Comparison of ENCODE assay signal across 15 cellular contexts in the genomic region with DNA sequence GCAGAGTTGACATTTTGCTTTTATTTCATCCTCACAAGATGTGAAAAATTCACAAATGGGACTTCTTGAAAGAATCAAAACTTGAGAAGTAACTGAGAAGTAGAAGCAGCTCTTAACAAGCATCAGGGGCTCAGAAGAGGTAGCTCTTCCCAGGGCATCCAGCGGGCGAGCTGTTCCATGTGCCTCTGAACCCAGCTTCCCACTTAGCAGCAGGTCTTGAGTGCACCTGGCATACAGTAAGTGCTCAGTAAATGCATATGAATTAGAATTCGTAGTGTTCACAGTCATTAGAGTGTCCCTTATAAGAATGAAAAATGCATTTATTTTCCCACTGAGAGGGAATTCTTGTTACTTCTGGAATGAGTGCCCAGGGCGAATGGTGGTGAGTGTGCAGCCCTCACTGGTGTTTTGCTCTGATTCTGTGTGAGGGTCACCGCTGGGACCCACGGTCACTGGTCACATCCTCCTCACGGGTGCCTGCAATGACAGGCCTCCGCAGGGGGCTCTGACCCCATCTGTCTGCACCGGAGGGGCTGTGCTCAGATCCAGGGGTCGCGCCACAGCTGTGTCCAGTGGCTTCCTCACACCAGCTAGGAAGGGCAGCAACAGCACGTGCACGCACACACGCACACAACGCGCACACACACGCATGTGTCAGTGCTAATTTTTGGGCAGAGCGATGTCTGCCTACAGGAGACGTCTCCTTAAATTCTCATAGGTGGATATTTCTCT. TPM values are rescaled to one million over a fixed set of nuclear protein-coding genes. Genes with fewer than 3 reads are reported as not detected.
DNase-seq lines count a peak whose midpoint lies in the region; ATAC-seq and TF ChIP-seq lines count a peak whose summit lies in the region.
"Had no signal": no experiment of that assay in that cellular context is flagged by ENCODE, and none has a peak within 500 bp of the region (broad histone marks: within the 10 kb centered on the region; RNA-seq: fewer than 3 reads in every experiment).

No MANE protein-coding gene starts in this region.

- no peaks in the 10 kb centered on the region for H3K9me3 ChIP-seq in mucosa of descending colon
- H3K9me3 ChIP-seq in aorta (ENCODE audit: control insufficient read depth, low read length): no peaks in the 10 kb centered on the region
- no peaks in the 10 kb centered on the region for H3K9me3 ChIP-seq in CD8-positive, alpha-beta T cell (ENCODE audit: low read length)

- DNase-seq in Right ventricle myocardium superior (peak; percentile 38), cardiac septum (ENCODE audit: low spot score) (no peak), mucosa of descending colon (peak in 2 of 3 donors; percentile 21 to 54), aorta (peak; percentile 40 to 72), NCI-H1436 treated with DMSO at 0.1 percent for 48 hours (lab: John Stamatoyannopoulos, UW) (no peak)
- DNase-seq in activated T-helper 1 cell treated with anti-CD3 and anti-CD28 coated beads, Interleukin-12 subunit alpha, Interleukin-12 subunit beta, Interleukin-2, Interleukin-4 antibody, amounts not matched to agents 30 ng/mL and 10 ng/mL and 1 ng/mL, durations not matched to agents 14 hours and 24 hours and 36 hours (ENCODE audit: low spot score): no peak
- no peak for DNase-seq in CD8-positive, alpha-beta T cell
- DNase-seq: anterior cingulate cortex; CD4-positive, alpha-beta memory T cell; stimulated activated CD4-positive, alpha-beta T cell treated with anti-CD3 and anti-CD28 coated beads, Interleukin-2, amount 100 ng/mL, for 48 hours; stimulated activated naive CD4-positive, alpha-beta T cell treated with Interleukin-2 at 50 U/mL for 16 hours had no signal

- no peaks in the 10 kb centered on the region for H3K27me3 ChIP-seq in aorta (ENCODE audit: control insufficient read depth in 1 of 2, insufficient read depth in 2 of 2, low read length in 1 of 2)
- peaks cover under 1% of the 10 kb centered on the region for H3K27me3 ChIP-seq in CD8-positive, alpha-beta T cell (ENCODE audit: insufficient read depth, low read length)

- H3K4me3 Mint-ChIP-seq in activated T-helper 1 cell treated with anti-CD3 and anti-CD28 coated beads, Interleukin-12 subunit alpha, Interleukin-12 subunit beta, Interleukin-2, Interleukin-4 antibody, amounts not matched to agents 30 ng/mL and 10 ng/mL and 1 ng/mL, durations not matched to agents 14 hours and 24 hours and 36 hours: peak overlapping the region; percentile 15
- H3K4me3 Mint-ChIP-seq in CD8-positive, alpha-beta T cell: no peak overlapping the region
- H3K4me3 Mint-ChIP-seq: dendritic cell treated with granulocyte-macrophage colony-stimulating factor and Interleukin-4, amounts not matched to agents 40 ng/mL and 50 ng/mL, for 4 days; memory B cell had no signal

- CTCF ChIA-PET in CD8-positive, alpha-beta T cell (lab: Charles Lee): no interaction called here

- H3K36me3 ChIP-seq in mucosa of descending colon (ENCODE audit: low read depth): no peaks in the 10 kb centered on the region
- no peaks in the 10 kb centered on the region for H3K36me3 ChIP-seq in aorta (ENCODE audit: control insufficient read depth in 1 of 2, insufficient read depth in 2 of 2, low read length in 1 of 2)
- H3K36me3 ChIP-seq in CD8-positive, alpha-beta T cell (ENCODE audit: insufficient read depth, low read length): no peaks in the 10 kb centered on the region

- H3K9me3 Mint-ChIP-seq in activated T-helper 1 cell treated with anti-CD3 and anti-CD28 coated beads, Interleukin-12 subunit alpha, Interleukin-12 subunit beta, Interleukin-2, Interleukin-4 antibody, amounts not matched to agents 30 ng/mL and 10 ng/mL and 1 ng/mL, durations not matched to agents 14 hours and 24 hours and 36 hours: no peaks in the 10 kb centered on the region
- H3K9me3 Mint-ChIP-seq in CD8-positive, alpha-beta T cell: no peaks in the 10 kb centered on the region
- H3K9me3 Mint-ChIP-seq: dendritic cell treated with granulocyte-macrophage colony-stimulating factor and Interleukin-4, amounts not matched to agents 40 ng/mL and 50 ng/mL, for 4 days; memory B cell; T-helper 1 cell treated with Interleukin-12 subunit alpha and Interleukin-12 subunit beta and Interleukin-4 antibody, amounts not matched to agents 30 μg/mL and 1 μg/mL, for 36 hours had no signal

- peaks cover 25% of the 10 kb centered on the region for H3K36me3 Mint-ChIP-seq in activated T-helper 1 cell treated with anti-CD3 and anti-CD28 coated beads, Interleukin-12 subunit alpha, Interleukin-12 subunit beta, Interleukin-2, Interleukin-4 antibody, amounts not matched to agents 30 ng/mL and 10 ng/mL and 1 ng/mL, durations not matched to agents 14 hours and 24 hours and 36 hours (ENCODE audit: low read depth)
- peaks cover 20% of the 10 kb centered on the region for H3K36me3 Mint-ChIP-seq in CD8-positive, alpha-beta T cell

- no peak for ATAC-seq in Right ventricle myocardium superior (ENCODE audit: poor library complexity)
- ATAC-seq in mucosa of descending colon: no peak
- ATAC-seq in aorta (ENCODE audit: low FRiP score): no peak
- no peak for ATAC-seq in CD8-positive, alpha-beta T cell
- no peak for ATAC-seq in GM21825 (IDR thresholded peaks at IDR 0.05; ENCODE audit: unreplicated experiment)

- H3K4me3 ChIP-seq in mucosa of descending colon: no peak overlapping the region
- H3K4me3 ChIP-seq in aorta (ENCODE audit: low read length in 2 of 2): no peak overlapping the region
- no peak overlapping the region for H3K4me3 ChIP-seq in CD8-positive, alpha-beta T cell (ENCODE audit: low read depth, low read length)

- WGBS in aorta, 2 donors: 85 to 91% methylated on average over 19 of the region's 19 CpGs

- H3K4me1 ChIP-seq in mucosa of descending colon (ENCODE audit: low read depth) (peaks cover 19% of the 10 kb centered on the region), aorta (ENCODE audit: control insufficient read depth in 1 of 2, insufficient read depth in 2 of 2, low read length in 2 of 2) (no peaks in the 10 kb centered on the region)
- H3K4me1 ChIP-seq in CD8-positive, alpha-beta T cell (ENCODE audit: insufficient read depth, low read length): peaks cover 12% of the 10 kb centered on the region

- POLR2A ChIA-PET in CD8-positive, alpha-beta T cell (lab: Charles Lee): no interaction called here

- peaks cover 6% of the 10 kb centered on the region for H3K4me1 Mint-ChIP-seq in activated T-helper 1 cell treated with anti-CD3 and anti-CD28 coated beads, Interleukin-12 subunit alpha, Interleukin-12 subunit beta, Interleukin-2, Interleukin-4 antibody, amounts not matched to agents 30 ng/mL and 10 ng/mL and 1 ng/mL, durations not matched to agents 14 hours and 24 hours and 36 hours (ENCODE audit: low read depth)
- peaks cover 21% of the 10 kb centered on the region for H3K4me1 Mint-ChIP-seq in CD8-positive, alpha-beta T cell (ENCODE audit: low read depth)

- no peak overlapping the region for H3K27ac ChIP-seq in aorta (ENCODE audit: low read depth in 1 of 2, low read length in 2 of 2)
- no peak overlapping the region for H3K27ac ChIP-seq in CD8-positive, alpha-beta T cell (ENCODE audit: low read depth, low read length)

- no peak overlapping the region for H3K27ac Mint-ChIP-seq in activated T-helper 1 cell treated with anti-CD3 and anti-CD28 coated beads, Interleukin-12 subunit alpha, Interleukin-12 subunit beta, Interleukin-2, Interleukin-4 antibody, amounts not matched to agents 30 ng/mL and 10 ng/mL and 1 ng/mL, durations not matched to agents 14 hours and 24 hours and 36 hours
- H3K27ac Mint-ChIP-seq in CD8-positive, alpha-beta T cell: no peak overlapping the region
- H3K27ac Mint-ChIP-seq: dendritic cell treated with granulocyte-macrophage colony-stimulating factor and Interleukin-4, amounts not matched to agents 40 ng/mL and 50 ng/mL, for 4 days; T-helper 1 cell treated with Interleukin-12 subunit alpha and Interleukin-12 subunit beta and Interleukin-4 antibody, amounts not matched to agents 30 μg/mL and 1 μg/mL, for 36 hours had no signal

- peaks cover 3% of the 10 kb centered on the region for H3K27me3 Mint-ChIP-seq in activated T-helper 1 cell treated with anti-CD3 and anti-CD28 coated beads, Interleukin-12 subunit alpha, Interleukin-12 subunit beta, Interleukin-2, Interleukin-4 antibody, amounts not matched to agents 30 ng/mL and 10 ng/mL and 1 ng/mL, durations not matched to agents 14 hours and 24 hours and 36 hours (ENCODE audit: insufficient read depth)
- no peaks in the 10 kb centered on the region for H3K27me3 Mint-ChIP-seq in CD8-positive, alpha-beta T cell (ENCODE audit: low read depth)

- TF ChIP-seq CTCF in mucosa of descending colon (IDR thresholded peaks at IDR 0.05): no peak
- TF ChIP-seq CTCF in CD8-positive, alpha-beta T cell (IDR thresholded peaks at IDR 0.05): no peak

- intact Hi-C loops in Right ventricle myocardium superior (cut with DNase I): no loop called here
- intact Hi-C loops in cardiac septum (cut with DNase I): loop anchor here (2.0 to 10.0 kb wide), 3 partner anchors 27 to 415 kb away; a partner anchor contains a TSS
- intact Hi-C loops in activated T-helper 1 cell treated with anti-CD3 and anti-CD28 coated beads, Interleukin-12 subunit alpha, Interleukin-12 subunit beta, Interleukin-2, Interleukin-4 antibody, amounts not matched to agents 30 ng/mL and 10 ng/mL and 1 ng/mL, durations not matched to agents 14 hours and 24 hours and 36 hours (cut with micrococcal nuclease): loop anchor here (5.0 to 10.0 kb wide), 3 partner anchors 222 to 1325 kb away; a partner anchor contains a TSS
- intact Hi-C loops in mucosa of descending colon (cut with DNase I, micrococcal nuclease): no loop called here
- intact Hi-C loops in aorta (cut with DNase I): loop anchor here in 1 of 2 donors (10.0 kb wide), 1 partner anchor 145 kb away; a partner anchor contains a TSS
- intact Hi-C loops in CD8-positive, alpha-beta T cell (cut with DNase I, micrococcal nuclease): loop anchor here (5.0 to 10.0 kb wide), 3 partner anchors 142 to 425 kb away; a partner anchor contains a TSS

RNA-seq across cellular contexts. Expression of a gene that starts 26.9 kb away (rescaled TPM):
- 46.4 TPM for total RNA-seq in Right ventricle myocardium superior
- total RNA-seq in cardiac septum: 42.9 TPM
- total RNA-seq in activated T-helper 1 cell treated with anti-CD3 and anti-CD28 coated beads, Interleukin-12 subunit alpha, Interleukin-12 subunit beta, Interleukin-2, Interleukin-4 antibody, amounts not matched to agents 30 ng/mL and 10 ng/mL and 1 ng/mL, durations not matched to agents 14 hours and 24 hours and 36 hours: 59.6 and 62.0 TPM in 2 replicates
- total RNA-seq in mucosa of descending colon: 10 to 100 TPM; 67.0 to 89.1 (median 76.8) TPM
- total RNA-seq in aorta: 10 to 100 TPM; 54.6 to 65.2 TPM
- polyA plus RNA-seq in aorta: 10 to 100 TPM; 31.3 to 88.9 TPM
- total RNA-seq in CD8-positive, alpha-beta T cell: 10 to 100 TPM; 82.2 to 85.2 TPM

RNA-seq across cellular contexts. Expression of a gene that starts 54.3 kb away (rescaled TPM):
- 0.91 TPM for total RNA-seq in Right ventricle myocardium superior
- total RNA-seq in cardiac septum: 1.0 TPM
- total RNA-seq in activated T-helper 1 cell treated with anti-CD3 and anti-CD28 coated beads, Interleukin-12 subunit alpha, Interleukin-12 subunit beta, Interleukin-2, Interleukin-4 antibody, amounts not matched to agents 30 ng/mL and 10 ng/mL and 1 ng/mL, durations not matched to agents 14 hours and 24 hours and 36 hours: 2.3 and 3.0 TPM in 2 replicates
- total RNA-seq in mucosa of descending colon: 100 to 1,000 TPM in 1 of 3 donors, 10 to 100 TPM in 2; 29.2 to 272 (median 77.7) TPM
- under 1 TPM; 0.93 to 0.97 TPM for total RNA-seq in aorta
- 1 to 10 TPM in 1 of 2 donors, under 1 TPM in 1; 0.59 to 4.3 TPM for polyA plus RNA-seq in aorta
- 1 to 10 TPM; 1.8 to 2.0 TPM for total RNA-seq in CD8-positive, alpha-beta T cell

Comparison
In these comparisons a context has a peak if more than half of its experiments do, and no peak if none do; other contexts are left out.
1. DNase-seq: peak in Right ventricle myocardium superior (single experiment), mucosa of descending colon (2 of 3) and aorta (2 of 2); none in cardiac septum (single experiment), activated T-helper 1 cell treated with anti-CD3 and anti-CD28 coated beads, Interleukin-12 subunit alpha, Interleukin-12 subunit beta, Interleukin-2, Interleukin-4 antibody, amounts not matched to agents 30 ng/mL and 10 ng/mL and 1 ng/mL, durations not matched to agents 14 hours and 24 hours and 36 hours (single experiment), NCI-H1436 treated with DMSO at 0.1 percent for 48 hours (single experiment) and CD8-positive, alpha-beta T cell (0 of 7).
2. intact Hi-C loops: an anchor here in cardiac septum (2.0 to 10.0 kb wide), activated T-helper 1 cell treated with anti-CD3 and anti-CD28 coated beads, Interleukin-12 subunit alpha, Interleukin-12 subunit beta, Interleukin-2, Interleukin-4 antibody, amounts not matched to agents 30 ng/mL and 10 ng/mL and 1 ng/mL, durations not matched to agents 14 hours and 24 hours and 36 hours (5.0 to 10.0 kb wide) and CD8-positive, alpha-beta T cell (5.0 to 10.0 kb wide); none called in Right ventricle myocardium superior and mucosa of descending colon.